Comparison of ENCODE assay signal across 20 cellular contexts in genomic region chr7:6359021-6359420, GRCh38. TPM values are rescaled to one million over a fixed set of nuclear protein-coding genes. Genes with fewer than 3 reads are reported as not detected.
DNase-seq lines count a peak whose midpoint lies in the region; ATAC-seq and TF ChIP-seq lines count a peak whose summit lies in the region.
"Had no signal": no experiment of that assay in that cellular context is flagged by ENCODE, and none has a peak within 500 bp of the region (broad histone marks: within the 10 kb centered on the region; RNA-seq: fewer than 3 reads in every experiment).

No MANE protein-coding gene starts in this region.

- TF ChIP-seq CTCF in SU-DHL-6 (IDR thresholded peaks at IDR 0.05; ENCODE audit: insufficient read depth, low read length, poor library complexity, severe bottlenecking) = no peak

- no peaks in the 10 kb centered on the region for H3K9me3 ChIP-seq in Karpas-422 (ENCODE audit: low read length)
- no peaks in the 10 kb centered on the region for H3K9me3 ChIP-seq in SU-DHL-6 (ENCODE audit: insufficient read depth, low read length)
- H3K9me3 ChIP-seq in neuronal stem cell (replicated peaks in 1 of 2; ENCODE audit: control insufficient read depth in 2 of 2, insufficient read depth in 1 of 2, low read depth in 1 of 2, low read length in 2 of 2) = no peaks in the 10 kb centered on the region
- H3K9me3 ChIP-seq: Peyer's patch, SJSA1, vagina had no signal

- no peak overlapping the region for H3K4me2 ChIP-seq in Karpas-422 (ENCODE audit: low read depth, low read length, poor library complexity, severe bottlenecking)
- H3K4me2 ChIP-seq in SU-DHL-6 (ENCODE audit: low read depth, low read length, poor library complexity, severe bottlenecking) = no peak overlapping the region
- H3K4me2 ChIP-seq in neuronal stem cell (ENCODE audit: insufficient read depth, low read length, poor library complexity, severe bottlenecking) = no peak overlapping the region

- H3K4ac ChIP-seq in neuronal stem cell (ENCODE audit: low read length) = no peak overlapping the region

- no peak overlapping the region for H2BK120ac ChIP-seq in neuronal stem cell (ENCODE audit: low read depth, low read length)

- no peak overlapping the region for H4K91ac ChIP-seq in neuronal stem cell (ENCODE audit: low read depth, low read length, poor library complexity)

- ATAC-seq in GM21737 (IDR thresholded peaks at IDR 0.05; ENCODE audit: unreplicated experiment) (no peak), GM21526 (IDR thresholded peaks at IDR 0.05; ENCODE audit: low FRiP score, unreplicated experiment) (no peak)
- ATAC-seq: stimulated activated naive B cell treated with anti-CD40 and anti-IgM and Interleukin-4, amounts not matched to agents 10 μg/mL and 1 μg/mL and 100 μg/mL, for 72 hours had no signal

- no peaks in the 10 kb centered on the region for H3K79me1 ChIP-seq in neuronal stem cell (ENCODE audit: low read depth, low read length)

- H3K27me3 ChIP-seq in Karpas-422 (ENCODE audit: low read length) = no peaks in the 10 kb centered on the region
- H3K27me3 ChIP-seq in SU-DHL-6 (ENCODE audit: low read length) = no peaks in the 10 kb centered on the region
- no peaks in the 10 kb centered on the region for H3K27me3 ChIP-seq in neuronal stem cell (ENCODE audit: control insufficient read depth in 3 of 3, insufficient read depth in 3 of 3, low read depth in 1 of 3, low read length in 3 of 3)
- H3K27me3 ChIP-seq: Peyer's patch, SJSA1, vagina had no signal

- peak; percentile 19 for DNase-seq in activated CD4-positive, alpha-beta T cell treated with anti-CD3 and anti-CD28 coated beads for 48 hours
- DNase-seq in activated CD4-positive, alpha-beta T cell treated with anti-CD3 and anti-CD28 coated beads for 4 hours = no peak
- DNase-seq in Karpas-422 = peak; percentile 62
- no peak for DNase-seq in neuronal stem cell (ENCODE audit: low spot score)
- no peak for DNase-seq in activated effector memory CD4-positive, alpha-beta T cell treated with anti-CD3 and anti-CD28 coated beads, Interleukin-2, amount 50 U/mL, for 16 hours
- DNase-seq: activated naive CD4-positive, alpha-beta T cell treated with anti-CD3 and anti-CD28 coated beads, Interleukin-2, amount 10 ng/mL, durations not matched to agents 7 days and 5 days; activated T-cell treated with anti-CD3 and anti-CD28 coated beads, Interleukin-2, amount 50 U/mL, for 24 hours; amygdala; endodermal cell; NCI-H345; occipital lobe; Peyer's patch; stimulated activated naive B cell treated with anti-CD40 and anti-IgM and Interleukin-4, amounts not matched to agents 10 μg/mL and 1 μg/mL and 100 μg/mL, for 72 hours had no signal

- 0 out of 2 replicates have a peak, but pooled peaks cover 3% of the 10 kb centered on the region for H3F3A ChIP-seq in SU-DHL-6 (ENCODE audit: insufficient read depth)

- no peak overlapping the region for H3K14ac ChIP-seq in neuronal stem cell (ENCODE audit: low read length)

- no peak overlapping the region for H2AK5ac ChIP-seq in neuronal stem cell (ENCODE audit: low read depth, low read length)

- H3K18ac ChIP-seq in neuronal stem cell (ENCODE audit: low read length) = no peak overlapping the region

- WGBS in neuronal stem cell (ENCODE audit: extremely low coverage in 2 of 2, insufficient read length in 2 of 2, insufficient replicate concordance in 1 of 2), 2 donors = 100% methylated on average over 1 of the region's 5 CpGs; no CpG with 5 or more reads in 1 of the 2 donors

- no peak overlapping the region for H2BK5ac ChIP-seq in neuronal stem cell (ENCODE audit: low read length)

- H4K20me1 ChIP-seq in Karpas-422 (ENCODE audit: insufficient read depth, low read depth, low read length) = no peaks in the 10 kb centered on the region
- H4K20me1 ChIP-seq in SU-DHL-6 (ENCODE audit: low read depth, low read length) = no peaks in the 10 kb centered on the region

- H3K9ac ChIP-seq in Karpas-422 (ENCODE audit: low read length) (no peak overlapping the region), SU-DHL-6 (ENCODE audit: low read length) (no peak overlapping the region), neuronal stem cell (ENCODE audit: low read depth, low read length, poor library complexity) (no peak overlapping the region)

- H3K79me2 ChIP-seq in Karpas-422 (ENCODE audit: low read length) = no peaks in the 10 kb centered on the region
- H3K79me2 ChIP-seq in SU-DHL-6 (ENCODE audit: insufficient read depth, low read length) = no peaks in the 10 kb centered on the region

- no peak overlapping the region for H3K23ac ChIP-seq in neuronal stem cell (ENCODE audit: low read depth, low read length, poor library complexity)

- no peaks in the 10 kb centered on the region for H3K36me3 ChIP-seq in Karpas-422 (ENCODE audit: insufficient read depth, low read length)
- no peaks in the 10 kb centered on the region for H3K36me3 ChIP-seq in SU-DHL-6 (ENCODE audit: low read length)
- H3K36me3 ChIP-seq in neuronal stem cell (replicated peaks in 1 of 2; ENCODE audit: control insufficient read depth in 2 of 2, insufficient read depth in 2 of 2, low read length in 2 of 2) = no peaks in the 10 kb centered on the region
- H3K36me3 ChIP-seq: Peyer's patch, SJSA1, vagina had no signal

- H2BK12ac ChIP-seq in neuronal stem cell (ENCODE audit: low read length) = no peak overlapping the region

- H3K4me1 ChIP-seq in Karpas-422 (ENCODE audit: low read length) = no peaks in the 10 kb centered on the region
- H3K4me1 ChIP-seq in neuronal stem cell (ENCODE audit: control insufficient read depth in 2 of 2, insufficient read depth in 1 of 2, low read depth in 1 of 2, low read length in 2 of 2) = no peaks in the 10 kb centered on the region
- H3K4me1 ChIP-seq: SJSA1, vagina had no signal

- H3K9me2 ChIP-seq in Karpas-422 (replicated peaks; ENCODE audit: insufficient read depth, low read length) = no peaks in the 10 kb centered on the region
- H3K9me2 ChIP-seq in SU-DHL-6 (replicated peaks; ENCODE audit: insufficient read depth, low read length) = no peaks in the 10 kb centered on the region

- no peak overlapping the region for H4K8ac ChIP-seq in neuronal stem cell (ENCODE audit: low read depth, low read length)

- H3K4me3 ChIP-seq in Karpas-422 (ENCODE audit: low read length) (no peak overlapping the region), SU-DHL-6 (ENCODE audit: insufficient read depth, low read length, poor library complexity, severe bottlenecking) (no peak overlapping the region), neuronal stem cell (ENCODE audit: low read length in 2 of 2) (no peak overlapping the region)
- H3K4me3 ChIP-seq: coronary artery, Peyer's patch, SJSA1, skin epidermis, vagina had no signal

- no peak overlapping the region for H2BK15ac ChIP-seq in neuronal stem cell (ENCODE audit: low read length)

- H2AFZ ChIP-seq in Karpas-422 (ENCODE audit: low read length) (no peak overlapping the region), SU-DHL-6 (ENCODE audit: low read depth, low read length, severe bottlenecking) (peak overlapping the region; percentile 24), neuronal stem cell (ENCODE audit: low read length) (peak overlapping the region; percentile 68)

- H3K27ac ChIP-seq in Karpas-422 (ENCODE audit: low read length) (no peak overlapping the region), SU-DHL-6 (ENCODE audit: low read depth, low read length) (no peak overlapping the region), neuronal stem cell (replicated peaks; ENCODE audit: low read length) (no peak overlapping the region)
- H3K27ac ChIP-seq: coronary artery, Peyer's patch, SJSA1, vagina had no signal

RNA-seq across cellular contexts. Expression of gene FAM220A, which starts 10.3 kb away (rescaled TPM):
- total RNA-seq in Karpas-422 (2014; rRNA removed; shearing (Covaris generic); ENCODE audit: low replicate concordance) = 24.2 and 24.8 TPM in 2 replicates
- 17.8 TPM for polyA plus RNA-seq in neuronal stem cell (2013, experiment 1 of 2)
- 15.1 TPM for polyA plus RNA-seq in neuronal stem cell (2013, experiment 2 of 2)

RNA-seq across cellular contexts. Expression of gene RAC1, which starts 15.3 kb away (rescaled TPM):
- total RNA-seq in Karpas-422 (2014; rRNA removed; shearing (Covaris generic); ENCODE audit: low replicate concordance) = 75.1 and 91.5 TPM in 2 replicates
- 260 TPM for polyA plus RNA-seq in neuronal stem cell (2013, experiment 1 of 2)
- 262 TPM for polyA plus RNA-seq in neuronal stem cell (2013, experiment 2 of 2)

Comparison
In these comparisons a context has a peak if more than half of its experiments do, and no peak if none do; other contexts are left out.
1. DNase-seq: peak in activated CD4-positive, alpha-beta T cell treated with anti-CD3 and anti-CD28 coated beads for 48 hours (single experiment) and Karpas-422 (single experiment); none in activated CD4-positive, alpha-beta T cell treated with anti-CD3 and anti-CD28 coated beads for 4 hours (0 of 2), neuronal stem cell (single experiment) and activated effector memory CD4-positive, alpha-beta T cell treated with anti-CD3 and anti-CD28 coated beads, Interleukin-2, amount 50 U/mL, for 16 hours (single experiment).